ENCODE assay signal across 9 cellular contexts in the genomic region with DNA sequence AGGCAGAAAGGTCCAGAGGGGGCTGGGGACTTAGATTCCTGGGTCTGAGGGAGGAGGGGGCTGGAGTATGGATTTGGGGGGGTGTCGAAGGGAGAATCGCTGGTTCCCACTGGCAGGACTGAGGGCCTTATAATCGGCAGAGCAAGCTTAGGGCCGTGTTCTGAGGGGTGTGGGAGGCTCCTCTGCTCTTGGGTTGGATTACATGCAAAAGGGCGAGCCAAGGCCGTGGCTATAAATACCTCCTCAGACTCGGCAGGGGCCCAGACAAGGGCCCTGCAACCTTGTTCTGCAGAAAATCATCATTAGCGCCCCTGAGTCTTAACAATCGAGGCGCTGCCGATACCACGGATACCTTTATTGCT. TPM values are rescaled to one million over a fixed set of nuclear protein-coding genes. Genes with fewer than 3 reads are reported as not detected.
DNase-seq lines count a peak whose midpoint lies in the region; ATAC-seq, FAIRE-seq and TF ChIP-seq lines count a peak whose summit lies in the region.
"Had no signal": no experiment of that assay in that cellular context is flagged by ENCODE, and none has a peak within 500 bp of the region (broad histone marks: within the 10 kb centered on the region; RNA-seq: fewer than 3 reads in every experiment).

No MANE protein-coding gene starts in this region.

- peak overlapping the region; percentile 80 for H3K4me2 ChIP-seq in HCT116 (ENCODE audit: low read length)
- H3K4me2 ChIP-seq in astrocyte (ENCODE audit: low read length), result peak overlapping the region; percentile 86

- DNase-seq in HCT116 (ENCODE audit: low read depth, low spot score) (no peak), astrocyte (ENCODE audit: low read depth) (no peak), mucosa of descending colon (no peak), amygdala (lab: John Stamatoyannopoulos, UW) (no peak), AG08395 (ENCODE audit: low spot score) (no peak)
- DNase-seq in activated effector memory CD4-positive, alpha-beta T cell treated with Interleukin-2 at 50 U/mL for 16 hours, result no peak

- H3K9me3 ChIP-seq in HCT116 (ENCODE audit: control insufficient read depth in 1 of 2, insufficient read depth in 1 of 2, low read depth in 1 of 2, low read length in 2 of 2) (no peaks in the 10 kb centered on the region), astrocyte (ENCODE audit: insufficient read depth, low read depth, low read length) (no peaks in the 10 kb centered on the region), mucosa of descending colon (peaks cover 3% of the 10 kb centered on the region)

- H3K36me3 Mint-ChIP-seq in astrocyte (ENCODE audit: low read depth, unreplicated experiment), result no peaks in the 10 kb centered on the region

- POLR2A ChIA-PET in HCT116 (lab: Charles Lee), result interaction anchor here (0.8 to 1.7 kb wide), 5 partner anchors 8 to 28 kb away, joined by 3 to 6 read pairs (median 3); no protein-coding TSS in a partner anchor

- H3K4me3 ChIP-seq in HCT116 (replicated peaks in 1 of 2; ENCODE audit: low read depth in 1 of 2, low read length in 2 of 2) (peak overlapping the region; percentile 52 to 58), astrocyte (ENCODE audit: insufficient read depth, low read depth, low read length) (peak overlapping the region; percentile 72), mucosa of descending colon (peak overlapping the region; percentile 9)

- BruUV-seq in HCT116 (replicated peaks; lab: Mats Ljungman, UMichigan), result no TSS peak

- H2AFZ ChIP-seq in HCT116 (ENCODE audit: low read depth, low read length, poor library complexity, severe bottlenecking), result no peak overlapping the region
- H2AFZ ChIP-seq in astrocyte (ENCODE audit: low read depth, low read length), result peak overlapping the region; percentile 94

- no peak for TF ChIP-seq POLR2A in HCT116 (IDR thresholded peaks at IDR 0.05; ENCODE audit: borderline replicate concordance, extremely low read depth, insufficient read depth, insufficient read length)

- no peaks in the 10 kb centered on the region for H3K9me2 ChIP-seq in HCT116 (ENCODE audit: insufficient read depth)

- RAD21 ChIA-PET in HCT116 (lab: Charles Lee; ENCODE audit: low non-redundant PET in 1 of 2, low total read pairs in 2 of 2, uncharacterized antibody in 2 of 2, unreplicated experiment in 2 of 2), result no interaction called here

- no peak for FAIRE-seq in astrocyte (lab: Jason Lieb, UNC)

- H3K4me3 Mint-ChIP-seq in astrocyte (ENCODE audit: unreplicated experiment), result peak overlapping the region; percentile 88

- peak overlapping the region; percentile 75 for H3K27ac ChIP-seq in 22Rv1
- peak overlapping the region; percentile 33 for H3K27ac ChIP-seq in HCT116 (ENCODE audit: low read depth, low read length)
- H3K27ac ChIP-seq in astrocyte (ENCODE audit: low read depth, low read length), result no peak overlapping the region

- TF ChIP-seq CTCF in 22Rv1 (IDR thresholded peaks at IDR 0.05), result no peak
- TF ChIP-seq CTCF in HCT116 (IDR thresholded peaks at IDR 0.05 in 2 of 3, conservative IDR thresholded peaks at IDR 0.05 in 1 of 3; ENCODE audit: borderline replicate concordance in 1 of 3, insufficient read depth in 1 of 3, low read depth in 2 of 3, low read length in 2 of 3), result no peak
- no peak for TF ChIP-seq CTCF in astrocyte (IDR thresholded peaks at IDR 0.05; ENCODE audit: insufficient read depth, low read depth, low read length)
- no peak for TF ChIP-seq CTCF in mucosa of descending colon (IDR thresholded peaks at IDR 0.05)

- TF ChIP-seq RAD21 in HCT116 (IDR thresholded peaks at IDR 0.05; ENCODE audit: low read depth), result no peak

- no peaks in the 10 kb centered on the region for H3K79me2 ChIP-seq in HCT116 (ENCODE audit: insufficient read depth, low read length)
- no peaks in the 10 kb centered on the region for H3K79me2 ChIP-seq in astrocyte (ENCODE audit: insufficient read depth, low read length)

- no peaks in the 10 kb centered on the region for H4K20me1 ChIP-seq in HCT116 (ENCODE audit: insufficient read depth)
- no peaks in the 10 kb centered on the region for H4K20me1 ChIP-seq in astrocyte (ENCODE audit: insufficient read depth, low read length)

- CTCF ChIA-PET in HCT116 (lab: Charles Lee), result interaction anchor here (1.1 kb wide), 1 partner anchor 75 kb away, joined by 4 read pairs; no protein-coding TSS in a partner anchor

- H3K27me3 ChIP-seq in HCT116 (ENCODE audit: insufficient read depth, low read length) (no peaks in the 10 kb centered on the region), astrocyte (ENCODE audit: insufficient read depth, low read length) (no peaks in the 10 kb centered on the region)

- H3K27me3 Mint-ChIP-seq in astrocyte (ENCODE audit: low read depth, unreplicated experiment), result no peaks in the 10 kb centered on the region

- peaks cover 3% of the 10 kb centered on the region for H3K9me3 Mint-ChIP-seq in astrocyte (ENCODE audit: unreplicated experiment)

- peak overlapping the region; percentile 87 for H3K27ac Mint-ChIP-seq in astrocyte (ENCODE audit: unreplicated experiment)

- ATAC-seq in HCT116, result peak; percentile 15
- ATAC-seq in mucosa of descending colon, result no peak
- no peak for ATAC-seq in HG03378 (IDR thresholded peaks at IDR 0.05; ENCODE audit: unreplicated experiment)

- intact Hi-C loops in HCT116 (cut with micrococcal nuclease), result no loop called here
- intact Hi-C loops in mucosa of descending colon (cut with DNase I, micrococcal nuclease), result no loop called here

- peaks cover 2 to 31% of the 10 kb centered on the region in 2 experiments for H3K4me1 ChIP-seq in HCT116 (ENCODE audit: control insufficient read depth in 1 of 2, insufficient read depth in 2 of 2, low read length in 2 of 2)
- peaks cover 14% of the 10 kb centered on the region for H3K4me1 ChIP-seq in astrocyte (ENCODE audit: insufficient read depth, low read length)
- peaks cover 12% of the 10 kb centered on the region for H3K4me1 ChIP-seq in mucosa of descending colon (ENCODE audit: low read depth)

- H3K36me3 ChIP-seq in HCT116 (ENCODE audit: control insufficient read depth in 1 of 2, insufficient read depth in 2 of 2, low read length in 2 of 2) (no peaks in the 10 kb centered on the region), astrocyte (ENCODE audit: insufficient read depth, low read length) (no peaks in the 10 kb centered on the region), mucosa of descending colon (ENCODE audit: low read depth) (no peaks in the 10 kb centered on the region)

- H3K9ac ChIP-seq in HCT116 (ENCODE audit: low read length), result peak overlapping the region; percentile 60
- no peak overlapping the region for H3K9ac ChIP-seq in astrocyte (ENCODE audit: low read length)

- peaks cover 6% of the 10 kb centered on the region for H3K4me1 Mint-ChIP-seq in astrocyte (ENCODE audit: low read depth, unreplicated experiment)

TF ChIP-seq in HCT116, 20 proteins besides CTCF, POLR2A, EP300 and RAD21:
- TF ChIP-seq ZFX (IDR thresholded peaks at IDR 0.05), result peak; percentile 26; the same call in 1 of the 2 replicates
- TF ChIP-seq EGR1 (IDR thresholded peaks at IDR 0.05; ENCODE audit: low read depth), result no peak
- no peak for TF ChIP-seq CBX3 (IDR thresholded peaks at IDR 0.05; ENCODE audit: low read depth)
TF ChIP-seq in HCT116: peak in this region for 1.

RNA-seq across cellular contexts. Expression of a gene that starts 0.7 kb away (rescaled TPM):
- total RNA-seq in HCT116 (2021; ENCODE audit: unreplicated experiment) (1.3 TPM), astrocyte (0.55 and 0.57 TPM in 2 replicates), mucosa of descending colon (1 to 10 TPM in 1 of 3 donors, under 1 TPM in 2; 0.31 to 2.4 (median 0.61) TPM)
- polyA plus RNA-seq in HCT116 (2012), result 0.85 and 0.91 TPM in 2 replicates

RNA-seq across cellular contexts. Expression of a gene that starts 20.2 kb away (rescaled TPM):
- total RNA-seq in HCT116 (2021; ENCODE audit: unreplicated experiment) (1.9 TPM), astrocyte (0.26 and 0.68 TPM in 2 replicates), mucosa of descending colon (1 to 10 TPM; 1.7 to 8.6 (median 3.2) TPM)
- 1.8 and 1.9 TPM in 2 replicates for polyA plus RNA-seq in HCT116 (2012)

RNA-seq across cellular contexts. Expression of a gene that starts 24.5 kb away (rescaled TPM):
- total RNA-seq in HCT116 (2021; ENCODE audit: unreplicated experiment) (12.5 TPM), astrocyte (not detected in 2 replicates), mucosa of descending colon (100 to 1,000 TPM in 2 of 3 donors, 10 to 100 TPM in 1; 44.7 to 137 (median 116) TPM)
- polyA plus RNA-seq in HCT116 (2012), result 14.5 and 15.7 TPM in 2 replicates

RNA-seq across cellular contexts. Expression of a gene that starts 26.5 kb away (rescaled TPM):
- total RNA-seq in HCT116 (2021; ENCODE audit: unreplicated experiment), result 1.7 TPM
- polyA plus RNA-seq in HCT116 (2012), result 1.5 and 2.0 TPM in 2 replicates
- total RNA-seq in astrocyte, result not detected in 2 replicates
- total RNA-seq in mucosa of descending colon, result not detected
- total RNA-seq: frontal cortex had no signal

RNA-seq across cellular contexts. Expression of a gene that starts 32.2 kb away (rescaled TPM):
- total RNA-seq in HCT116 (2021; ENCODE audit: unreplicated experiment) (14.1 TPM), astrocyte (0.65 and 0.91 TPM in 2 replicates), mucosa of descending colon (1 to 10 TPM in 1 of 3 donors, under 1 TPM in 2; 0.17 to 1.5 (median 0.72) TPM)
- polyA plus RNA-seq in HCT116 (2012), result 11.8 and 13.1 TPM in 2 replicates

Comparison
In these comparisons a context has a peak if more than half of its experiments do, and no peak if none do; other contexts are left out.
1. H3K4me3 ChIP-seq: peak in every context shown above with its lines; median percentile 72 in astrocyte; 55 in HCT116; 9 in mucosa of descending colon.
2. RNA of a gene that starts 24.5 kb away (total RNA-seq): 44.7 to 137 TPM in mucosa of descending colon and 12.5 TPM in HCT116 (single experiment); not detected in astrocyte; every median in the first group is over 10 times any median in the second.